Comparison of ENCODE assay signal across 22 cellular contexts in the genomic region with DNA sequence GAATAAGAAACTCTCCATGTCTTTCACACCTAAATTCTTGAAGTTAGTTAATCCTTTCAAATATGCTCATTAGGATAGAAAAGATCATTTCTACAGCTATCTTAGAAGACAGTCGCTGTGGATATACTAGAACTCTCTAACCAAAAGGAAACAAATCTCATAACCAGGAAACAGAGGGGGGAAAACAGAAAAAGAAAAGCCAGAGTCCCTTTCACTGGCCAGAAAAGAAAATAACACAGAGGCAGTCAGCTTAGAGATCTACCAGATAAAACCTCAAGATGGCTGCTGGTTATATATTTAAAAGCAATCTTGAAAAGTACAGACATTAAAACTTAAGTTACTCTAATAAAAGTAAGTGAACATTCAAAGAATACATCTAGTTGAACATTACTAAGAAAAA. TPM values are rescaled to one million over a fixed set of nuclear protein-coding genes. Genes with fewer than 3 reads are reported as not detected.
A peak's percentile ranks its signal among the peaks of the same experiment; 100 is the strongest.
DNase-seq lines count a peak whose midpoint lies in the region; ATAC-seq and TF ChIP-seq lines count a peak whose summit lies in the region.
"Had no signal": no experiment of that assay in that cellular context is flagged by ENCODE, and none has a peak within 500 bp of the region (broad histone marks: within the 10 kb centered on the region; RNA-seq: fewer than 3 reads in every experiment).

No MANE protein-coding gene starts in this region.

- H3K27ac Mint-ChIP-seq in activated CD4-positive, alpha-beta T cell treated with anti-CD3 and anti-CD28 coated beads, Interleukin-2, amount 10 ng/mL, durations not matched to agents 24 days and 14 days, result peak overlapping the region; percentile 82
- H3K27ac Mint-ChIP-seq in activated CD4-positive, alpha-beta T cell treated with anti-CD3 and anti-CD28 coated beads for 36 hours, result no peak overlapping the region
- peak overlapping the region; percentile 88 for H3K27ac Mint-ChIP-seq in endothelial cell (ENCODE audit: unreplicated experiment)
- H3K27ac Mint-ChIP-seq: activated CD4-positive, alpha-beta memory T cell treated with anti-CD3 and anti-CD28 coated beads for 36 hours had no signal

- H3K36me3 Mint-ChIP-seq in activated CD4-positive, alpha-beta T cell treated with anti-CD3 and anti-CD28 coated beads, Interleukin-2, amount 10 ng/mL, durations not matched to agents 24 days and 14 days (ENCODE audit: low read depth), result peaks cover 45% of the 10 kb centered on the region
- H3K36me3 Mint-ChIP-seq in activated CD4-positive, alpha-beta T cell treated with anti-CD3 and anti-CD28 coated beads for 36 hours (ENCODE audit: low read depth), result peaks cover 58% of the 10 kb centered on the region
- peaks cover 18% of the 10 kb centered on the region for H3K36me3 Mint-ChIP-seq in endothelial cell (ENCODE audit: low read depth, unreplicated experiment)

- no peaks in the 10 kb centered on the region for H3K27me3 Mint-ChIP-seq in activated CD4-positive, alpha-beta T cell treated with anti-CD3 and anti-CD28 coated beads, Interleukin-2, amount 10 ng/mL, durations not matched to agents 24 days and 14 days
- H3K27me3 Mint-ChIP-seq in activated CD4-positive, alpha-beta T cell treated with anti-CD3 and anti-CD28 coated beads for 36 hours, result no peaks in the 10 kb centered on the region
- peaks cover 2% of the 10 kb centered on the region for H3K27me3 Mint-ChIP-seq in endothelial cell (ENCODE audit: unreplicated experiment)
- H3K27me3 Mint-ChIP-seq: activated CD4-positive, alpha-beta memory T cell treated with anti-CD3 and anti-CD28 coated beads for 36 hours had no signal

- H3K36me3 ChIP-seq in A673 (ENCODE audit: insufficient read depth, low read length, poor library complexity, severe bottlenecking) (peaks cover 46% of the 10 kb centered on the region), SK-N-MC (ENCODE audit: insufficient read depth, low read length) (peaks cover 68% of the 10 kb centered on the region)
- H3K36me3 ChIP-seq: colonic mucosa, thoracic aorta, vagina had no signal

- no peak overlapping the region for H3K4me3 Mint-ChIP-seq in activated CD4-positive, alpha-beta T cell treated with anti-CD3 and anti-CD28 coated beads, Interleukin-2, amount 10 ng/mL, durations not matched to agents 24 days and 14 days
- H3K4me3 Mint-ChIP-seq in activated CD4-positive, alpha-beta T cell treated with anti-CD3 and anti-CD28 coated beads for 36 hours, result no peak overlapping the region
- no peak overlapping the region for H3K4me3 Mint-ChIP-seq in endothelial cell (ENCODE audit: unreplicated experiment)
- H3K4me3 Mint-ChIP-seq: activated CD4-positive, alpha-beta memory T cell treated with anti-CD3 and anti-CD28 coated beads for 36 hours had no signal

- CTCF ChIA-PET in activated CD4-positive, alpha-beta T cell treated with anti-CD3 and anti-CD28 coated beads for 36 hours (lab: Charles Lee), result interaction anchor here (0.7 to 1.0 kb wide), 2 partner anchors 9 to 11 kb away, joined by 3 read pairs; no protein-coding TSS in a partner anchor
- CTCF ChIA-PET in A673 (lab: Charles Lee), result no interaction called here

- TSS peak; percentile 11 for BruUV-seq in A673 (replicated peaks; lab: Mats Ljungman, UMichigan)

- no peaks in the 10 kb centered on the region for H3K4me1 ChIP-seq in A673 (ENCODE audit: insufficient read depth, low read length, poor library complexity, severe bottlenecking)
- H3K4me1 ChIP-seq: colonic mucosa, lower lobe of right lung had no signal

- H3K27me3 ChIP-seq in A673 (replicated peaks; ENCODE audit: insufficient read depth, low read depth, low read length, poor library complexity), result no peaks in the 10 kb centered on the region
- H3K27me3 ChIP-seq: colonic mucosa, heart right ventricle, vagina had no signal

- H3K9ac ChIP-seq in SK-N-MC (ENCODE audit: insufficient read length), result no peak overlapping the region

- intact Hi-C loops in activated CD4-positive, alpha-beta T cell treated with anti-CD3 and anti-CD28 coated beads, Interleukin-2, amount 10 ng/mL, durations not matched to agents 24 days and 14 days (cut with micrococcal nuclease), result no loop called here
- intact Hi-C loops in activated CD4-positive, alpha-beta T cell treated with anti-CD3 and anti-CD28 coated beads for 36 hours (cut with DNase I, micrococcal nuclease), result loop anchor here in 1 of 2 experiments (2.0 kb wide), 1 partner anchor 14 kb away; no protein-coding TSS in a partner anchor
- intact Hi-C loops in A673 (cut with micrococcal nuclease; ENCODE audit: unreplicated experiment), result no loop called here

- ATAC-seq in activated CD4-positive, alpha-beta T cell treated with anti-CD3 and anti-CD28 coated beads for 36 hours, result no peak
- no peak for ATAC-seq in GM19452 (IDR thresholded peaks at IDR 0.05; ENCODE audit: unreplicated experiment)
- ATAC-seq: heart right ventricle, lower lobe of right lung, Right ventricle myocardium inferior had no signal

- peaks cover 33% of the 10 kb centered on the region for H3K4me1 Mint-ChIP-seq in activated CD4-positive, alpha-beta T cell treated with anti-CD3 and anti-CD28 coated beads, Interleukin-2, amount 10 ng/mL, durations not matched to agents 24 days and 14 days
- peaks cover 44% of the 10 kb centered on the region for H3K4me1 Mint-ChIP-seq in activated CD4-positive, alpha-beta T cell treated with anti-CD3 and anti-CD28 coated beads for 36 hours
- H3K4me1 Mint-ChIP-seq in endothelial cell (ENCODE audit: unreplicated experiment), result peaks cover 18% of the 10 kb centered on the region

- H3K9me3 ChIP-seq in A673 (ENCODE audit: low read depth, low read length, poor library complexity, severe bottlenecking) (no peaks in the 10 kb centered on the region), SK-N-MC (ENCODE audit: low read depth, low read length) (no peaks in the 10 kb centered on the region)
- H3K9me3 ChIP-seq: colonic mucosa, heart right ventricle, lower lobe of right lung, thoracic aorta, vagina had no signal

- no peaks in the 10 kb centered on the region for H3K9me3 Mint-ChIP-seq in activated CD4-positive, alpha-beta T cell treated with anti-CD3 and anti-CD28 coated beads, Interleukin-2, amount 10 ng/mL, durations not matched to agents 24 days and 14 days
- H3K9me3 Mint-ChIP-seq in activated CD4-positive, alpha-beta T cell treated with anti-CD3 and anti-CD28 coated beads for 36 hours (ENCODE audit: low read depth), result no peaks in the 10 kb centered on the region
- no peaks in the 10 kb centered on the region for H3K9me3 Mint-ChIP-seq in endothelial cell (ENCODE audit: unreplicated experiment)
- H3K9me3 Mint-ChIP-seq: activated CD4-positive, alpha-beta memory T cell treated with anti-CD3 and anti-CD28 coated beads for 36 hours had no signal

- POLR2A ChIA-PET in activated CD4-positive, alpha-beta T cell treated with anti-CD3 and anti-CD28 coated beads for 36 hours (lab: Charles Lee), result no interaction called here
- POLR2A ChIA-PET in A673 (lab: Charles Lee; ENCODE audit: low non-redundant PET), result no interaction called here

- H3K4me3 ChIP-seq in A673 (ENCODE audit: low read depth, low read length, poor library complexity, severe bottlenecking), result no peak overlapping the region
- no peak overlapping the region for H3K4me3 ChIP-seq in SK-N-MC
- H3K4me3 ChIP-seq: colonic mucosa, heart right ventricle, lower lobe of right lung, PC-9, thoracic aorta, vagina had no signal

- no peak overlapping the region for H3K27ac ChIP-seq in A673 (ENCODE audit: low read depth, low read length, poor library complexity, severe bottlenecking)
- H3K27ac ChIP-seq in SK-N-MC, result 0 out of 2 replicates have a peak overlapping the region, but pooled peaks have one; percentile 22
- H3K27ac ChIP-seq: colonic mucosa, heart right ventricle, lower lobe of right lung, PC-9, thoracic aorta, vagina had no signal

- no peak for TF ChIP-seq CTCF in A673 (conservative IDR thresholded peaks at IDR 0.05; ENCODE audit: low read depth, low read length)
- TF ChIP-seq CTCF in endothelial cell (IDR thresholded peaks at IDR 0.05; ENCODE audit: unreplicated experiment), result no peak

- no peak for DNase-seq in activated CD4-positive, alpha-beta T cell treated with anti-CD3 and anti-CD28 coated beads, Interleukin-2, amount 10 ng/mL, durations not matched to agents 24 days and 14 days
- DNase-seq in activated CD4-positive, alpha-beta T cell treated with anti-CD3 and anti-CD28 coated beads for 36 hours, result no peak
- DNase-seq in A673 (ENCODE audit: low spot score) (no peak), SK-N-MC (ENCODE audit: low read depth, low spot score) (no peak), endothelial cell (ENCODE audit: low spot score) (no peak), globus pallidus (ENCODE audit: low spot score) (no peak), NCI-H2227 treated with DMSO at 0.1 percent for 48 hours (lab: John Stamatoyannopoulos, UW) (no peak)
- DNase-seq: activated CD4-positive, alpha-beta memory T cell treated with anti-CD3 and anti-CD28 coated beads for 36 hours; colonic mucosa; effector memory CD4-positive, alpha-beta T cell; heart right ventricle; IMR-90; lower lobe of right lung; NCI-H1048; NCI-H1694 treated with DMSO at 0.1 percent for 48 hours; NCI-H524; PC-9; stimulated activated naive CD4-positive, alpha-beta T cell had no signal

RNA-seq across cellular contexts. Expression of a gene that starts 19.6 kb away (rescaled TPM):
- 108 and 109 TPM in 2 replicates for total RNA-seq in activated CD4-positive, alpha-beta T cell treated with anti-CD3 and anti-CD28 coated beads, Interleukin-2, amount 10 ng/mL, durations not matched to agents 24 days and 14 days
- total RNA-seq in activated CD4-positive, alpha-beta T cell treated with anti-CD3 and anti-CD28 coated beads for 36 hours, result 10 to 100 TPM; 81.0 to 99.8 TPM
- total RNA-seq in A673 (2021) (90.1 and 104 TPM in 2 replicates), endothelial cell (ENCODE audit: unreplicated experiment) (39.0 TPM)
